1 cellular context compared by ENCODE assay signal in the genomic region with DNA sequence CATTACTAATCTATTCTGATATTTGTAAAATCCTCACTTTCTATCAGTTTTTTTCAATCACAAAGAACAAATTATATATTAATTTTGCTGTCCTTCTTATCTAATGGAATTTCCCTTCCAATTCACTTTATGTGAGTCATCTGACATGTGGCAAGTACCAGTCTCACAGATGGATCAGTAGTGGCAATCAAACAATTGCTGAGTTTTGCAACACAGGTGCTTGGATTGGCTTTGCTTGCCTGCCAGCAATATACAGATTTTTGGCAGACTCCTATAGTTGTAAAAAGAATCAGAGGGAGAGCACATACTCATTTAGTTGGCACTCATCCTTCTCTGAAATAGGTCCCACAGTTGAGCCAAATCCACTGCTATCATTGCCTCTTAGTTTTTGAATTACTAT.
TF ChIP-seq lines count a peak whose summit lies in the region.

No MANE protein-coding gene starts in this region.

TF ChIP-seq in liver, 16 proteins besides CTCF, POLR2A, EP300 and RAD21 (continued from another document):
- TF ChIP-seq, protein P1, sequence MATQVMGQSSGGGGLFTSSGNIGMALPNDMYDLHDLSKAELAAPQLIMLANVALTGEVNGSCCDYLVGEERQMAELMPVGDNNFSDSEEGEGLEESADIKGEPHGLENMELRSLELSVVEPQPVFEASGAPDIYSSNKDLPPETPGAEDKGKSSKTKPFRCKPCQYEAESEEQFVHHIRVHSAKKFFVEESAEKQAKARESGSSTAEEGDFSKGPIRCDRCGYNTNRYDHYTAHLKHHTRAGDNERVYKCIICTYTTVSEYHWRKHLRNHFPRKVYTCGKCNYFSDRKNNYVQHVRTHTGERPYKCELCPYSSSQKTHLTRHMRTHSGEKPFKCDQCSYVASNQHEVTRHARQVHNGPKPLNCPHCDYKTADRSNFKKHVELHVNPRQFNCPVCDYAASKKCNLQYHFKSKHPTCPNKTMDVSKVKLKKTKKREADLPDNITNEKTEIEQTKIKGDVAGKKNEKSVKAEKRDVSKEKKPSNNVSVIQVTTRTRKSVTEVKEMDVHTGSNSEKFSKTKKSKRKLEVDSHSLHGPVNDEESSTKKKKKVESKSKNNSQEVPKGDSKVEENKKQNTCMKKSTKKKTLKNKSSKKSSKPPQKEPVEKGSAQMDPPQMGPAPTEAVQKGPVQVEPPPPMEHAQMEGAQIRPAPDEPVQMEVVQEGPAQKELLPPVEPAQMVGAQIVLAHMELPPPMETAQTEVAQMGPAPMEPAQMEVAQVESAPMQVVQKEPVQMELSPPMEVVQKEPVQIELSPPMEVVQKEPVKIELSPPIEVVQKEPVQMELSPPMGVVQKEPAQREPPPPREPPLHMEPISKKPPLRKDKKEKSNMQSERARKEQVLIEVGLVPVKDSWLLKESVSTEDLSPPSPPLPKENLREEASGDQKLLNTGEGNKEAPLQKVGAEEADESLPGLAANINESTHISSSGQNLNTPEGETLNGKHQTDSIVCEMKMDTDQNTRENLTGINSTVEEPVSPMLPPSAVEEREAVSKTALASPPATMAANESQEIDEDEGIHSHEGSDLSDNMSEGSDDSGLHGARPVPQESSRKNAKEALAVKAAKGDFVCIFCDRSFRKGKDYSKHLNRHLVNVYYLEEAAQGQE (IDR thresholded peaks at IDR 0.05), result peak; percentile 43
- TF ChIP-seq JUND (IDR thresholded peaks at IDR 0.05), result peak; percentile 86 to 93
- TF ChIP-seq RXRA (IDR thresholded peaks at IDR 0.05), result peak in 1 of 2 donors; percentile 47
- TF ChIP-seq EGR1 (IDR thresholded peaks at IDR 0.05; ENCODE audit: low read depth in 2 of 2), result no peak
- no peak for TF ChIP-seq HNF4G (IDR thresholded peaks at IDR 0.05)
- TF ChIP-seq, protein P2, sequence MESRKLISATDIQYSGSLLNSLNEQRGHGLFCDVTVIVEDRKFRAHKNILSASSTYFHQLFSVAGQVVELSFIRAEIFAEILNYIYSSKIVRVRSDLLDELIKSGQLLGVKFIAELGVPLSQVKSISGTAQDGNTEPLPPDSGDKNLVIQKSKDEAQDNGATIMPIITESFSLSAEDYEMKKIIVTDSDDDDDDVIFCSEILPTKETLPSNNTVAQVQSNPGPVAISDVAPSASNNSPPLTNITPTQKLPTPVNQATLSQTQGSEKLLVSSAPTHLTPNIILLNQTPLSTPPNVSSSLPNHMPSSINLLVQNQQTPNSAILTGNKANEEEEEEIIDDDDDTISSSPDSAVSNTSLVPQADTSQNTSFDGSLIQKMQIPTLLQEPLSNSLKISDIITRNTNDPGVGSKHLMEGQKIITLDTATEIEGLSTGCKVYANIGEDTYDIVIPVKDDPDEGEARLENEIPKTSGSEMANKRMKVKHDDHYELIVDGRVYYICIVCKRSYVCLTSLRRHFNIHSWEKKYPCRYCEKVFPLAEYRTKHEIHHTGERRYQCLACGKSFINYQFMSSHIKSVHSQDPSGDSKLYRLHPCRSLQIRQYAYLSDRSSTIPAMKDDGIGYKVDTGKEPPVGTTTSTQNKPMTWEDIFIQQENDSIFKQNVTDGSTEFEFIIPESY (IDR thresholded peaks at IDR 0.05), result no peak
- TF ChIP-seq, protein P3, sequence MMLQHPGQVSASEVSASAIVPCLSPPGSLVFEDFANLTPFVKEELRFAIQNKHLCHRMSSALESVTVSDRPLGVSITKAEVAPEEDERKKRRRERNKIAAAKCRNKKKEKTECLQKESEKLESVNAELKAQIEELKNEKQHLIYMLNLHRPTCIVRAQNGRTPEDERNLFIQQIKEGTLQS (IDR thresholded peaks at IDR 0.05), result peak; percentile 78
- TF ChIP-seq, protein P4, sequence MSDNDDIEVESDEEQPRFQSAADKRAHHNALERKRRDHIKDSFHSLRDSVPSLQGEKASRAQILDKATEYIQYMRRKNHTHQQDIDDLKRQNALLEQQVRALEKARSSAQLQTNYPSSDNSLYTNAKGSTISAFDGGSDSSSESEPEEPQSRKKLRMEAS (IDR thresholded peaks at IDR 0.05), result peak; percentile 44
- peak; percentile 45 for TF ChIP-seq YY1 (IDR thresholded peaks at IDR 0.05)
TF ChIP-seq in liver: peak in this region for 8.
